8 cellular contexts compared by ENCODE assay signal in genomic region chr12:131928080-131928764, GRCh38. TPM values are rescaled to one million over a fixed set of nuclear protein-coding genes. Genes with fewer than 3 reads are reported as not detected.
DNase-seq lines count a peak whose midpoint lies in the region; ATAC-seq and TF ChIP-seq lines count a peak whose summit lies in the region.

No MANE protein-coding gene starts in this region.

- H2AFZ ChIP-seq in neuron (ENCODE audit: low read depth, low read length) = peak overlapping the region; percentile 76

- H3K4me1 ChIP-seq in BLaER1 treated with 17β-estradiol and CSF1 and Interleukin-3, amounts not matched to agents 10 nM and 100 nM = peaks cover 31 to 67% (median 60%) of the 10 kb centered on the region in 10 experiments
- H3K4me1 ChIP-seq in RWPE2 (ENCODE audit: insufficient read depth, poor library complexity, severe bottlenecking) = peaks cover 3% of the 10 kb centered on the region
- peaks cover 4 to 6% of the 10 kb centered on the region in 2 donors for H3K4me1 ChIP-seq in esophagus (ENCODE audit: control insufficient read depth in 2 of 2, insufficient read depth in 2 of 2, low read length in 1 of 2)
- H3K4me1 ChIP-seq in neuron (ENCODE audit: insufficient read depth, low read length) = peaks cover 6% of the 10 kb centered on the region

- H3K9ac ChIP-seq in BLaER1 treated with 17β-estradiol and CSF1 and Interleukin-3, amounts not matched to agents 10 nM and 100 nM = peak overlapping the region; percentile 83 to 96 (median 94)

- no peak for DNase-seq in RWPE2 (ENCODE audit: low spot score)
- no peak for DNase-seq in NCI-H2196 (lab: John Stamatoyannopoulos, UW; ENCODE audit: unreplicated experiment)
- DNase-seq in AG20443 (ENCODE audit: low spot score) = no peak

- peaks cover 0 to 7% (median 0%) of the 10 kb centered on the region in 11 experiments; a peak in 1 of 22 replicates for H3K27me3 ChIP-seq in BLaER1 treated with 17β-estradiol and CSF1 and Interleukin-3, amounts not matched to agents 10 nM and 100 nM
- H3K27me3 ChIP-seq in RWPE2 (ENCODE audit: insufficient read depth, poor library complexity, severe bottlenecking) (no peaks in the 10 kb centered on the region), esophagus (ENCODE audit: control insufficient read depth in 1 of 2, insufficient read depth in 2 of 2, low read length in 2 of 2) (no peaks in the 10 kb centered on the region), neuron (ENCODE audit: insufficient read depth, low read length) (no peaks in the 10 kb centered on the region)

- H3K4me3 ChIP-seq in BLaER1 treated with 17β-estradiol and CSF1 and Interleukin-3, amounts not matched to agents 10 nM and 100 nM = peak overlapping the region; percentile 74 to 97 (median 90)
- H3K4me3 ChIP-seq in RWPE2 (ENCODE audit: severe bottlenecking) = peak overlapping the region; percentile 91
- H3K4me3 ChIP-seq in esophagus (ENCODE audit: low read depth in 1 of 2, low read length in 2 of 2) = peak overlapping the region; percentile 63 to 89
- H3K4me3 ChIP-seq in neuron (ENCODE audit: low read length) = peak overlapping the region; percentile 71

- TF ChIP-seq CTCF in RWPE2 (IDR thresholded peaks at IDR 0.05; ENCODE audit: poor library complexity, severe bottlenecking) = no peak

- ATAC-seq in GM21515 (IDR thresholded peaks at IDR 0.05; ENCODE audit: unreplicated experiment) = peak; percentile 3
- no peak; the same call in 2 of the 3 replicates for ATAC-seq in RWPE2 (ENCODE audit: low read depth)
- no peak for ATAC-seq in GM18861 (IDR thresholded peaks at IDR 0.05; ENCODE audit: unreplicated experiment)

- 23 to 31% methylated on average over 37 of the region's 37 CpGs for WGBS in esophagus, 2 donors

- peak overlapping the region; percentile 83 to 96 (median 88) for H3K4me2 ChIP-seq in BLaER1 treated with 17β-estradiol and CSF1 and Interleukin-3, amounts not matched to agents 10 nM and 100 nM

- peaks cover 0 to 8% (median 0%) of the 10 kb centered on the region in 11 experiments; a peak in 8 of 22 replicates for H3K9me3 ChIP-seq in BLaER1 treated with 17β-estradiol and CSF1 and Interleukin-3, amounts not matched to agents 10 nM and 100 nM (replicated peaks in 1 of 11)
- H3K9me3 ChIP-seq in RWPE2 (ENCODE audit: severe bottlenecking) = no peaks in the 10 kb centered on the region
- no peaks in the 10 kb centered on the region for H3K9me3 ChIP-seq in esophagus (ENCODE audit: control insufficient read depth in 2 of 2, insufficient read depth in 1 of 2, low read depth in 1 of 2, low read length in 1 of 2)
- no peaks in the 10 kb centered on the region for H3K9me3 ChIP-seq in neuron (ENCODE audit: low read length)

- peak overlapping the region; percentile 55 to 96 (median 94); a peak in 21 of 22 replicates for H3K27ac ChIP-seq in BLaER1 treated with 17β-estradiol and CSF1 and Interleukin-3, amounts not matched to agents 10 nM and 100 nM
- H3K27ac ChIP-seq in RWPE2 (ENCODE audit: poor library complexity, severe bottlenecking) = peak overlapping the region; percentile 40
- peak overlapping the region; percentile 36 to 82 for H3K27ac ChIP-seq in esophagus (ENCODE audit: low read depth in 2 of 2, low read length in 1 of 2)

- peaks cover 17 to 31% (median 28%) of the 10 kb centered on the region in 11 experiments for H3K36me3 ChIP-seq in BLaER1 treated with 17β-estradiol and CSF1 and Interleukin-3, amounts not matched to agents 10 nM and 100 nM
- H3K36me3 ChIP-seq in RWPE2 (ENCODE audit: low read depth) (peaks cover 29% of the 10 kb centered on the region), esophagus (ENCODE audit: control insufficient read depth in 2 of 2, insufficient read depth in 2 of 2, low read length in 1 of 2) (peaks cover 2 to 10% of the 10 kb centered on the region in 2 donors), neuron (ENCODE audit: insufficient read depth, low read length) (peaks cover 23% of the 10 kb centered on the region)

- H4K20me1 ChIP-seq in BLaER1 treated with 17β-estradiol and CSF1 and Interleukin-3, amounts not matched to agents 10 nM and 100 nM = peaks cover 0 to 52% (median 35%) of the 10 kb centered on the region in 11 experiments; a peak in 19 of 22 replicates

RNA-seq across cellular contexts. Expression of gene PUS1, which starts 0.9 kb away (rescaled TPM):
- polyA plus RNA-seq in esophagus = 10 to 100 TPM; 27.5 to 28.7 TPM

RNA-seq across cellular contexts. Expression of gene EP400, which starts 21.5 kb away (rescaled TPM):
- 10 to 100 TPM in 1 of 2 donors, 1 to 10 TPM in 1; 8.9 to 17.1 TPM for polyA plus RNA-seq in esophagus

RNA-seq across cellular contexts. Expression of gene ULK1, which starts 33.8 kb away (rescaled TPM):
- polyA plus RNA-seq in esophagus = 10 to 100 TPM; 11.5 to 31.6 TPM

Comparison
In these comparisons a context has a peak if more than half of its experiments do, and no peak if none do; other contexts are left out.
1. H3K27ac ChIP-seq: peak in every context shown above with its lines; median percentile 94 in BLaER1 treated with 17β-estradiol and CSF1 and Interleukin-3, amounts not matched to agents 10 nM and 100 nM; 59 in esophagus; 40 in RWPE2.